ENCODE assay signal across 10 cellular contexts in genomic region chr2:112803691-112804521, GRCh38. TPM values are rescaled to one million over a fixed set of nuclear protein-coding genes. Genes with fewer than 3 reads are reported as not detected.
DNase-seq lines count a peak whose midpoint lies in the region; ATAC-seq and TF ChIP-seq lines count a peak whose summit lies in the region.
"Had no signal": no experiment of that assay in that cellular context is flagged by ENCODE, and none has a peak within 500 bp of the region (broad histone marks: within the 10 kb centered on the region; RNA-seq: fewer than 3 reads in every experiment).

No MANE protein-coding gene starts in this region.

- peaks cover 7% of the 10 kb centered on the region for H3K9me3 Mint-ChIP-seq in activated naive CD8-positive, alpha-beta T cell (ENCODE audit: low read depth)
- peaks cover 13% of the 10 kb centered on the region for H3K9me3 Mint-ChIP-seq in mesothelial cell of epicardium
- peaks cover 8% of the 10 kb centered on the region; the same call in 1 of the 2 replicates for H3K9me3 Mint-ChIP-seq in WTC11

- ATAC-seq in GM18907 (IDR thresholded peaks at IDR 0.05; ENCODE audit: unreplicated experiment) (peak; percentile 47), HG03354 (IDR thresholded peaks at IDR 0.05; ENCODE audit: poor library complexity, severe bottlenecking, unreplicated experiment) (peak; percentile 64), WTC11 (no peak)

- H3K4me3 Mint-ChIP-seq in activated naive CD8-positive, alpha-beta T cell = no peak overlapping the region
- H3K4me3 Mint-ChIP-seq in mesothelial cell of epicardium (no peak overlapping the region), WTC11 (no peak overlapping the region)

- H3K4me3 ChIP-seq in MG63 = no peak overlapping the region

- POLR2A ChIA-PET in WTC11 (lab: Charles Lee) = no interaction called here

- H3K36me3 ChIP-seq in MG63 = no peaks in the 10 kb centered on the region

- H3K27me3 ChIP-seq in MG63 = no peaks in the 10 kb centered on the region

- H3K27ac Mint-ChIP-seq in activated naive CD8-positive, alpha-beta T cell = peak overlapping the region; percentile 46
- H3K27ac Mint-ChIP-seq in mesothelial cell of epicardium (peak overlapping the region; percentile 16), WTC11 (no peak overlapping the region)

- TF ChIP-seq CTCF in mesothelial cell of epicardium (IDR thresholded peaks at IDR 0.05; ENCODE audit: unreplicated experiment) = no peak
- TF ChIP-seq CTCF in WTC11 (IDR thresholded peaks at IDR 0.05) = no peak

- no peaks in the 10 kb centered on the region for H3K9me3 ChIP-seq in MG63

- H3K36me3 Mint-ChIP-seq in activated naive CD8-positive, alpha-beta T cell = peaks cover 3% of the 10 kb centered on the region
- H3K36me3 Mint-ChIP-seq in mesothelial cell of epicardium (peaks cover 3% of the 10 kb centered on the region), WTC11 (0 out of 2 replicates have a peak, but pooled peaks cover 3% of the 10 kb centered on the region)

- no peak for DNase-seq in mesothelial cell of epicardium (ENCODE audit: low spot score in 2 of 2, unreplicated experiment in 2 of 2)
- no peak for DNase-seq in DMS 273 treated with DMSO at 0.1 percent for 48 hours (lab: John Stamatoyannopoulos, UW)
- DNase-seq in NCI-H1417 (lab: John Stamatoyannopoulos, UW) = no peak
- DNase-seq in MG63 = no peak
- no peak for DNase-seq in WTC11 (ENCODE audit: low spot score)
- DNase-seq: aorta had no signal

- H3K4me1 Mint-ChIP-seq in activated naive CD8-positive, alpha-beta T cell (ENCODE audit: low read depth) = no peaks in the 10 kb centered on the region
- H3K4me1 Mint-ChIP-seq in mesothelial cell of epicardium = peaks cover 4% of the 10 kb centered on the region
- H3K4me1 Mint-ChIP-seq in WTC11 = peaks cover 34% of the 10 kb centered on the region

- H3K27me3 Mint-ChIP-seq in activated naive CD8-positive, alpha-beta T cell = no peaks in the 10 kb centered on the region
- no peaks in the 10 kb centered on the region for H3K27me3 Mint-ChIP-seq in mesothelial cell of epicardium (ENCODE audit: low read depth)
- H3K27me3 Mint-ChIP-seq in WTC11 (ENCODE audit: low read depth) = peaks cover 3% of the 10 kb centered on the region; the same call in 1 of the 2 replicates

- CTCF ChIA-PET in WTC11 (lab: Charles Lee) = interaction anchor here (0.6 kb wide), 1 partner anchor 338 kb away, joined by 3 read pairs; no protein-coding TSS in a partner anchor

TF ChIP-seq in WTC11, 78 proteins besides CTCF, POLR2A, EP300 and RAD21 (continues in another document):
- TF ChIP-seq ATF1 (CRISPR knock-in tag; IDR thresholded peaks at IDR 0.05) = no peak
- TF ChIP-seq, protein P1, sequence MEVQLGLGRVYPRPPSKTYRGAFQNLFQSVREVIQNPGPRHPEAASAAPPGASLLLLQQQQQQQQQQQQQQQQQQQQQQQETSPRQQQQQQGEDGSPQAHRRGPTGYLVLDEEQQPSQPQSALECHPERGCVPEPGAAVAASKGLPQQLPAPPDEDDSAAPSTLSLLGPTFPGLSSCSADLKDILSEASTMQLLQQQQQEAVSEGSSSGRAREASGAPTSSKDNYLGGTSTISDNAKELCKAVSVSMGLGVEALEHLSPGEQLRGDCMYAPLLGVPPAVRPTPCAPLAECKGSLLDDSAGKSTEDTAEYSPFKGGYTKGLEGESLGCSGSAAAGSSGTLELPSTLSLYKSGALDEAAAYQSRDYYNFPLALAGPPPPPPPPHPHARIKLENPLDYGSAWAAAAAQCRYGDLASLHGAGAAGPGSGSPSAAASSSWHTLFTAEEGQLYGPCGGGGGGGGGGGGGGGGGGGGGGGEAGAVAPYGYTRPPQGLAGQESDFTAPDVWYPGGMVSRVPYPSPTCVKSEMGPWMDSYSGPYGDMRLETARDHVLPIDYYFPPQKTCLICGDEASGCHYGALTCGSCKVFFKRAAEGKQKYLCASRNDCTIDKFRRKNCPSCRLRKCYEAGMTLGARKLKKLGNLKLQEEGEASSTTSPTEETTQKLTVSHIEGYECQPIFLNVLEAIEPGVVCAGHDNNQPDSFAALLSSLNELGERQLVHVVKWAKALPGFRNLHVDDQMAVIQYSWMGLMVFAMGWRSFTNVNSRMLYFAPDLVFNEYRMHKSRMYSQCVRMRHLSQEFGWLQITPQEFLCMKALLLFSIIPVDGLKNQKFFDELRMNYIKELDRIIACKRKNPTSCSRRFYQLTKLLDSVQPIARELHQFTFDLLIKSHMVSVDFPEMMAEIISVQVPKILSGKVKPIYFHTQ (CRISPR knock-in tag; IDR thresholded peaks at IDR 0.05) = no peak
- no peak for TF ChIP-seq ETV6 (CRISPR knock-in tag; IDR thresholded peaks at IDR 0.05)
- TF ChIP-seq, protein P2, sequence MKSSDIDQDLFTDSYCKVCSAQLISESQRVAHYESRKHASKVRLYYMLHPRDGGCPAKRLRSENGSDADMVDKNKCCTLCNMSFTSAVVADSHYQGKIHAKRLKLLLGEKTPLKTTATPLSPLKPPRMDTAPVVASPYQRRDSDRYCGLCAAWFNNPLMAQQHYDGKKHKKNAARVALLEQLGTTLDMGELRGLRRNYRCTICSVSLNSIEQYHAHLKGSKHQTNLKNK (CRISPR knock-in tag; IDR thresholded peaks at IDR 0.05) = no peak
- no peak for TF ChIP-seq TCF7 (CRISPR knock-in tag; IDR thresholded peaks at IDR 0.05; ENCODE audit: low read depth)
- no peak for TF ChIP-seq ZNF232 (CRISPR knock-in tag; IDR thresholded peaks at IDR 0.05)
- TF ChIP-seq TP53 (CRISPR knock-in tag; IDR thresholded peaks at IDR 0.05) = no peak
- TF ChIP-seq PREB (CRISPR knock-in tag; IDR thresholded peaks at IDR 0.05; ENCODE audit: borderline replicate concordance) = no peak
- TF ChIP-seq SMAD3 (CRISPR knock-in tag; IDR thresholded peaks at IDR 0.05; ENCODE audit: borderline replicate concordance) = no peak
- TF ChIP-seq ERG (CRISPR knock-in tag; IDR thresholded peaks at IDR 0.05) = no peak
- TF ChIP-seq, protein P3, sequence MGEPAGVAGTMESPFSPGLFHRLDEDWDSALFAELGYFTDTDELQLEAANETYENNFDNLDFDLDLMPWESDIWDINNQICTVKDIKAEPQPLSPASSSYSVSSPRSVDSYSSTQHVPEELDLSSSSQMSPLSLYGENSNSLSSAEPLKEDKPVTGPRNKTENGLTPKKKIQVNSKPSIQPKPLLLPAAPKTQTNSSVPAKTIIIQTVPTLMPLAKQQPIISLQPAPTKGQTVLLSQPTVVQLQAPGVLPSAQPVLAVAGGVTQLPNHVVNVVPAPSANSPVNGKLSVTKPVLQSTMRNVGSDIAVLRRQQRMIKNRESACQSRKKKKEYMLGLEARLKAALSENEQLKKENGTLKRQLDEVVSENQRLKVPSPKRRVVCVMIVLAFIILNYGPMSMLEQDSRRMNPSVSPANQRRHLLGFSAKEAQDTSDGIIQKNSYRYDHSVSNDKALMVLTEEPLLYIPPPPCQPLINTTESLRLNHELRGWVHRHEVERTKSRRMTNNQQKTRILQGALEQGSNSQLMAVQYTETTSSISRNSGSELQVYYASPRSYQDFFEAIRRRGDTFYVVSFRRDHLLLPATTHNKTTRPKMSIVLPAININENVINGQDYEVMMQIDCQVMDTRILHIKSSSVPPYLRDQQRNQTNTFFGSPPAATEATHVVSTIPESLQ (CRISPR knock-in tag; IDR thresholded peaks at IDR 0.05) = no peak
- TF ChIP-seq NR2C2 (CRISPR knock-in tag; IDR thresholded peaks at IDR 0.05) = no peak
- TF ChIP-seq ZNF219 (CRISPR knock-in tag; IDR thresholded peaks at IDR 0.05; ENCODE audit: borderline replicate concordance) = no peak
- TF ChIP-seq ESRRA (CRISPR knock-in tag; IDR thresholded peaks at IDR 0.05; ENCODE audit: borderline replicate concordance) = no peak
- TF ChIP-seq CREM (CRISPR knock-in tag; IDR thresholded peaks at IDR 0.05) = no peak
- TF ChIP-seq NFATC4 (CRISPR knock-in tag; IDR thresholded peaks at IDR 0.05) = no peak
- no peak for TF ChIP-seq CREB1 (CRISPR knock-in tag; IDR thresholded peaks at IDR 0.05)

RNA-seq across cellular contexts. Expression of gene IL1A, which starts 19.6 kb away (rescaled TPM):
- total RNA-seq in mesothelial cell of epicardium (3.9 to 4.8 TPM (median 4.4 TPM) in 3 replicates), WTC11 (2021) (0.34 to 0.55 TPM (median 0.42 TPM) in 3 replicates)
- 2.1 TPM in 1 of 2 replicates, not detected in the other for total RNA-seq in MG63 (2014; rRNA removed; shearing (Covaris generic); ENCODE audit: low replicate concordance)

RNA-seq across cellular contexts. Expression of gene IL1B, which starts 32.7 kb away (rescaled TPM):
- total RNA-seq in mesothelial cell of epicardium = 1.3 to 1.7 TPM (median 1.4 TPM) in 3 replicates
- total RNA-seq in MG63 (2014; rRNA removed; shearing (Covaris generic); ENCODE audit: low replicate concordance) = 15.8 and 21.6 TPM in 2 replicates
- total RNA-seq in WTC11 (2021) = not detected in 3 replicates
- total RNA-seq: T-helper 1 cell treated with Interleukin-12 subunit alpha and Interleukin-12 subunit beta and Interleukin-4 antibody, amounts not matched to agents 30 ng/mL and 1 ng/mL, for 36 hours had no signal

RNA-seq across cellular contexts. Expression of gene CKAP2L, which starts 39.5 kb away (rescaled TPM):
- 8.4 to 8.9 TPM (median 8.6 TPM) in 3 replicates for total RNA-seq in mesothelial cell of epicardium
- total RNA-seq in MG63 (2014; rRNA removed; shearing (Covaris generic); ENCODE audit: low replicate concordance) = 19.4 and 19.9 TPM in 2 replicates
- 17.7 to 25.6 TPM (median 17.9 TPM) in 3 replicates for total RNA-seq in WTC11 (2021)
